ENCODE assay signal across 8 cellular contexts in genomic region chr15:90234519-90234988, GRCh38. TPM values are rescaled to one million over a fixed set of nuclear protein-coding genes. Genes with fewer than 3 reads are reported as not detected.
A peak's percentile ranks its signal among the peaks of the same experiment; 100 is the strongest.
DNase-seq lines count a peak whose midpoint lies in the region; ATAC-seq and TF ChIP-seq lines count a peak whose summit lies in the region.

No MANE protein-coding gene starts in this region.

- POLR2A ChIA-PET in BJ (lab: Charles Lee), result interaction anchor here (0.6 kb wide), 1 partner anchor 172 kb away, joined by 3 read pairs; no protein-coding TSS in a partner anchor

- ATAC-seq in natural killer cell, result no peak
- ATAC-seq in GM21381 (IDR thresholded peaks at IDR 0.05; ENCODE audit: unreplicated experiment), result no peak

- peaks cover 7% of the 10 kb centered on the region for H3K36me3 Mint-ChIP-seq in chondrocyte (ENCODE audit: low read depth)
- no peaks in the 10 kb centered on the region for H3K36me3 Mint-ChIP-seq in natural killer cell

- CTCF ChIA-PET in BJ (lab: Yijun Ruan, JAX), result interaction anchor here (1.2 to 5.2 kb wide), 2 partner anchors 13 to 135 kb away, joined by 3 to 46 read pairs; no protein-coding TSS in a partner anchor

- no peaks in the 10 kb centered on the region for H3K9me3 Mint-ChIP-seq in chondrocyte (ENCODE audit: low read depth)
- no peaks in the 10 kb centered on the region for H3K9me3 Mint-ChIP-seq in natural killer cell

- no peaks in the 10 kb centered on the region for H3K27me3 ChIP-seq in BJ (ENCODE audit: control insufficient read depth, insufficient read depth, low read length)

- peak overlapping the region; percentile 70 for H3K4me3 ChIP-seq in BJ (ENCODE audit: low read depth, low read length)
- peak overlapping the region; percentile 90 for H3K4me3 ChIP-seq in Jurkat, Clone E6-1 (ENCODE audit: low read length)

- H3K4me3 Mint-ChIP-seq in chondrocyte (ENCODE audit: unreplicated experiment) (peak overlapping the region; percentile 81), natural killer cell (peak overlapping the region; percentile 90)

- H3K4me1 Mint-ChIP-seq in chondrocyte (ENCODE audit: low read depth) (peaks cover 25% of the 10 kb centered on the region), natural killer cell (peaks cover 44 to 46% of the 10 kb centered on the region in 2 donors)

- DNase-seq in BJ (ENCODE audit: low read depth) (no peak), chondrocyte (ENCODE audit: low spot score) (no peak), natural killer cell (no peak), retina (no peak), foreskin melanocyte (no peak)
- no peak for DNase-seq in Jurkat, Clone E6-1 (ENCODE audit: low read depth, low spot score)
- DNase-seq in activated CD4-positive, CD25-positive, alpha-beta regulatory T cell (lab: John Stamatoyannopoulos, UW), result no peak

- no peaks in the 10 kb centered on the region for H3K27me3 Mint-ChIP-seq in chondrocyte (ENCODE audit: low read depth)
- H3K27me3 Mint-ChIP-seq in natural killer cell (ENCODE audit: low read depth in 2 of 2), result no peaks in the 10 kb centered on the region

- peak overlapping the region; percentile 45 for H3K27ac Mint-ChIP-seq in chondrocyte (ENCODE audit: unreplicated experiment)
- peak overlapping the region; percentile 99 for H3K27ac Mint-ChIP-seq in natural killer cell

- TF ChIP-seq CTCF in BJ (IDR thresholded peaks at IDR 0.05; ENCODE audit: insufficient read depth, low read depth, low read length) (no peak), chondrocyte (IDR thresholded peaks at IDR 0.05) (no peak), natural killer cell (IDR thresholded peaks at IDR 0.05) (no peak)

- peaks cover 13% of the 10 kb centered on the region for H3K36me3 ChIP-seq in BJ (ENCODE audit: control insufficient read depth, insufficient read depth, low read length)

- intact Hi-C loops in natural killer cell (cut with micrococcal nuclease), result loop anchor here (1.0 to 10.0 kb wide), 5 partner anchors 31 to 1620 kb away; partner anchors contain the start of genes NGRN and SLCO3A1

RNA-seq across cellular contexts. Expression of gene GDPGP1, which starts 0.5 kb away (rescaled TPM):
- polyA plus RNA-seq in BJ (2011; rRNA removed), result 2.4 and 4.8 TPM in 2 replicates
- polyA minus RNA-seq in BJ (2011; rRNA and poly(A)+ RNA removed), result 12.4 and 17.6 TPM in 2 replicates
- polyA plus RNA-seq in Jurkat, Clone E6-1 (2012; ENCODE audit: insufficient read depth, insufficient read length), result 4.4 TPM
- total RNA-seq in chondrocyte, result 4.8 to 5.8 TPM (median 5.5 TPM) in 3 replicates
- total RNA-seq in natural killer cell, result 10 to 100 TPM in 1 of 3 donors, 1 to 10 TPM in 2; 7.8 to 11.1 (median 9.5) TPM

RNA-seq across cellular contexts. Expression of gene CIB1, which starts 0.8 kb away (rescaled TPM):
- 60.5 and 102 TPM in 2 replicates for polyA plus RNA-seq in BJ (2011; rRNA removed)
- polyA minus RNA-seq in BJ (2011; rRNA and poly(A)+ RNA removed), result 17.8 and 34.4 TPM in 2 replicates
- 159 TPM for polyA plus RNA-seq in Jurkat, Clone E6-1 (2012; ENCODE audit: insufficient read depth, insufficient read length)
- total RNA-seq in chondrocyte (40.2 to 42.4 TPM (median 40.9 TPM) in 3 replicates), natural killer cell (100 to 1,000 TPM; 136 to 209 (median 154) TPM)

RNA-seq across cellular contexts. Expression of gene TTLL13, which starts 14.8 kb away (rescaled TPM):
- 0.04 and 0.05 TPM in 2 replicates for polyA plus RNA-seq in BJ (2011; rRNA removed)
- 0.24 TPM in 1 of 2 replicates, not detected in the other for polyA minus RNA-seq in BJ (2011; rRNA and poly(A)+ RNA removed)
- polyA plus RNA-seq in Jurkat, Clone E6-1 (2012; ENCODE audit: insufficient read depth, insufficient read length), result 1.3 TPM
- total RNA-seq in chondrocyte (0.69 TPM in 1 of 3 replicates, not detected in the others), natural killer cell (1 to 10 TPM in 2 of 3 donors, under 1 TPM in 1; 0.18 to 2.2 (median 1.2) TPM)

RNA-seq across cellular contexts. Expression of gene NGRN, which starts 30.9 kb away (rescaled TPM):
- 63.5 and 76.8 TPM in 2 replicates for polyA plus RNA-seq in BJ (2011; rRNA removed)
- 14.5 and 35.8 TPM in 2 replicates for polyA minus RNA-seq in BJ (2011; rRNA and poly(A)+ RNA removed)
- polyA plus RNA-seq in Jurkat, Clone E6-1 (2012; ENCODE audit: insufficient read depth, insufficient read length), result 39.1 TPM
- total RNA-seq in chondrocyte, result 87.3 to 116 TPM (median 94.0 TPM) in 3 replicates
- 10 to 100 TPM; 33.4 to 43.5 (median 33.5) TPM for total RNA-seq in natural killer cell

RNA-seq across cellular contexts. Expression of gene SEMA4B, which starts 33.4 kb away (rescaled TPM):
- polyA plus RNA-seq in BJ (2011; rRNA removed), result 9.2 and 17.5 TPM in 2 replicates
- 9.0 and 10.9 TPM in 2 replicates for polyA minus RNA-seq in BJ (2011; rRNA and poly(A)+ RNA removed)
- polyA plus RNA-seq in Jurkat, Clone E6-1 (2012; ENCODE audit: insufficient read depth, insufficient read length), result 13.9 TPM
- total RNA-seq in chondrocyte (6.7 to 10.5 TPM (median 9.2 TPM) in 3 replicates), natural killer cell (10 to 100 TPM; 13.1 to 28.1 (median 25.0) TPM)
